ENCODE assay signal across 16 cellular contexts in the genomic region with DNA sequence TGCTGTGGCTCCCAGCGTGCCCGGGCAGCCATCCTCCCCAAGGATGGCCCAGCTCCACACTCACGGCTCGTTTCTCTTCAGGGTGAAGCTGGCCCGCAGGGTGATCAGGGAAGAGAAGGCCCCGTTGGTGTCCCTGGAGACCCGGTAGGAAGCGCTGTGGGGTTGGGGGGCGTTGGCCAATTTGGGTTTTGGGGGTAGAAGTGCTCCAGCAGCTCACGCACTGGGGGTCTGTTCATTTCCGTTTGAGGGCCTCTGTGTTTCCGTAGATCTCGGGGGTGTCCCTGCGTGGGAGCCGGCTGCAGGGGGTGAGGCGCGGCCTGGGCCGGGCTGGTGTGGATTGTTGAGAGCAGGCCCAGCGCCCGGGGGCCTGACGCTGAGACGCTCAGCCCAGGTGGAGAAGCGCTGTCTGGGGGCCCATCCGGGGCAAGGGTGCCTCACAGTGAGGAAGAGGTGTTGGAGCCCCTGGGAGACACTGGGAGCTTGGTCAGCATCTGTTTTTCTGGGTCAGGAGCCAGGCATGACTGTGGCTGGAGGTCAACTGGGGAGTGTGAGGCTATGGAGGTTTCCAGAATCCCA. TPM values are rescaled to one million over a fixed set of nuclear protein-coding genes. Genes with fewer than 3 reads are reported as not detected.
DNase-seq lines count a peak whose midpoint lies in the region; ATAC-seq and TF ChIP-seq lines count a peak whose summit lies in the region.
"Had no signal": no experiment of that assay in that cellular context is flagged by ENCODE, and none has a peak within 500 bp of the region (broad histone marks: within the 10 kb centered on the region; RNA-seq: fewer than 3 reads in every experiment).

No MANE protein-coding gene starts in this region.

- intact Hi-C loops in adrenal gland (cut with DNase I): no loop called here

- H3K9ac ChIP-seq in smooth muscle cell (ENCODE audit: low read depth): no peak overlapping the region

- H3K4me3 ChIP-seq in adrenal gland: no peak overlapping the region
- H3K4me3 ChIP-seq in smooth muscle cell: no peak overlapping the region

- peaks cover 82% of the 10 kb centered on the region for H4K20me1 ChIP-seq in smooth muscle cell (ENCODE audit: low read depth)

- DNase-seq in EH (ENCODE audit: low read depth) (peak; percentile 32), adrenal gland (peak in 5 of 7 donors; percentile 0 to 12 (median 8)), iPS-NIHi11 (ENCODE audit: low spot score) (peak; percentile 18), smooth muscle cell (lab: John Stamatoyannopoulos, UW; ENCODE audit: unreplicated experiment) (no peak), NCI-H2081 treated with DMSO at 0.1 percent for 48 hours (lab: John Stamatoyannopoulos, UW) (no peak), RPMI8226 (no peak)
- DNase-seq: activated CD4-positive, alpha-beta T cell treated with anti-CD3 and anti-CD28 coated beads, Interleukin-2, amount 50 U/mL, for 4 hours; activated naive CD4-positive, alpha-beta T cell; cortex of kidney; foreskin keratinocyte; NCI-H2171 treated with DMSO at 0.1 percent for 48 hours; stimulated activated CD4-positive, alpha-beta T cell treated with anti-CD3 and anti-CD28 coated beads, Interleukin-1b, Interleukin-23, amount 100 ng/mL, for 48 hours had no signal

- H2AFZ ChIP-seq in smooth muscle cell (ENCODE audit: low read depth): no peak overlapping the region

- H3K4me2 ChIP-seq in smooth muscle cell: no peak overlapping the region

- H3K36me3 ChIP-seq in adrenal gland (replicated peaks in 1 of 2) (peaks cover 0 to 34% of the 10 kb centered on the region in 2 donors), smooth muscle cell (ENCODE audit: low read depth) (no peaks in the 10 kb centered on the region)
- H3K36me3 ChIP-seq: neutrophil had no signal

- 88 to 95% (median 91%) methylated on average over 14 to 24 of the region's 24 CpGs for WGBS in adrenal gland, 4 donors
- 96% methylated on average over 24 of the region's 24 CpGs for WGBS in smooth muscle cell (ENCODE audit: low lambda C conversion rate)

- TF ChIP-seq POLR2A in adrenal gland (IDR thresholded peaks at IDR 0.05): no peak

- H3K4me1 ChIP-seq in adrenal gland (replicated peaks in 1 of 2) (no peaks in the 10 kb centered on the region), smooth muscle cell (ENCODE audit: low read depth) (no peaks in the 10 kb centered on the region)
- H3K4me1 ChIP-seq: foreskin keratinocyte had no signal

- H3K27ac ChIP-seq in adrenal gland: peak overlapping the region in 1 of 5 donors; percentile 52
- peak overlapping the region; percentile 75 for H3K27ac ChIP-seq in smooth muscle cell (ENCODE audit: low read depth)
- H3K27ac ChIP-seq: foreskin keratinocyte, neutrophil had no signal

- H3K79me2 ChIP-seq in smooth muscle cell (ENCODE audit: low read depth): peaks cover 70% of the 10 kb centered on the region

- ATAC-seq in GM21737 (IDR thresholded peaks at IDR 0.05; ENCODE audit: unreplicated experiment) (no peak), HG03442 (IDR thresholded peaks at IDR 0.05; ENCODE audit: unreplicated experiment) (no peak)
- ATAC-seq: foreskin keratinocyte; stimulated activated memory B cell treated with anti-CD40 and anti-IgM and Interleukin-4, amounts not matched to agents 10 μg/mL and 1 μg/mL and 100 μg/mL, for 72 hours had no signal

- no peaks in the 10 kb centered on the region for H3K9me3 ChIP-seq in adrenal gland (replicated peaks in 1 of 3)
- H3K9me3 ChIP-seq in smooth muscle cell (replicated peaks; ENCODE audit: low read depth): no peaks in the 10 kb centered on the region
- H3K9me3 ChIP-seq: neutrophil had no signal

- peaks cover 27% of the 10 kb centered on the region for H3F3A ChIP-seq in smooth muscle cell (ENCODE audit: low read depth)

- H3K27me3 ChIP-seq in adrenal gland (no peaks in the 10 kb centered on the region), smooth muscle cell (ENCODE audit: low read depth) (no peaks in the 10 kb centered on the region)
- H3K27me3 ChIP-seq: foreskin keratinocyte, neutrophil had no signal

- TF ChIP-seq CTCF in adrenal gland (IDR thresholded peaks at IDR 0.05) (no peak), smooth muscle cell (IDR thresholded peaks at IDR 0.05; ENCODE audit: borderline replicate concordance, insufficient read depth, poor library complexity, severe bottlenecking) (no peak)

RNA-seq across cellular contexts. Expression of a gene that starts 12.6 kb away (rescaled TPM):
- total RNA-seq in adrenal gland: 100 to 1,000 TPM in 7 of 8 donors, 10 to 100 TPM in 1; 70.4 to 362 (median 151) TPM
- polyA plus RNA-seq in adrenal gland: 100 to 1,000 TPM in 2 of 3 donors, 10 to 100 TPM in 1; 22.3 to 490 (median 341) TPM
- 1,267 and 1,292 TPM in 2 replicates for total RNA-seq in smooth muscle cell
- 2,075 and 2,827 TPM in 2 replicates for polyA plus RNA-seq in smooth muscle cell

Comparison
In these comparisons a context has a peak if more than half of its experiments do, and no peak if none do; other contexts are left out.
1. DNase-seq: peak in EH (single experiment), adrenal gland (5 of 7) and iPS-NIHi11 (single experiment); none in smooth muscle cell (single experiment), NCI-H2081 treated with DMSO at 0.1 percent for 48 hours (single experiment) and RPMI8226 (single experiment).